Comparison of ENCODE assay signal across 13 cellular contexts in genomic region chr14:68736519-68736918, GRCh38. TPM values are rescaled to one million over a fixed set of nuclear protein-coding genes. Genes with fewer than 3 reads are reported as not detected.
DNase-seq lines count a peak whose midpoint lies in the region; ATAC-seq, FAIRE-seq and TF ChIP-seq lines count a peak whose summit lies in the region.
"Had no signal": no experiment of that assay in that cellular context is flagged by ENCODE, and none has a peak within 500 bp of the region (broad histone marks: within the 10 kb centered on the region; RNA-seq: fewer than 3 reads in every experiment).

No MANE protein-coding gene starts in this region.

- no peaks in the 10 kb centered on the region for H3K27me3 Mint-ChIP-seq in osteocyte (ENCODE audit: unreplicated experiment)
- H3K27me3 Mint-ChIP-seq: naive B cell had no signal

- H3K4me3 ChIP-seq in heart right ventricle = no peak overlapping the region
- H3K4me3 ChIP-seq in MG63 = no peak overlapping the region

- H3K27ac ChIP-seq in heart right ventricle = peak overlapping the region; percentile 16 to 91 (median 72)

- no peak for TF ChIP-seq CTCF in heart right ventricle (IDR thresholded peaks at IDR 0.05)
- no peak for TF ChIP-seq CTCF in osteocyte (IDR thresholded peaks at IDR 0.05)
- TF ChIP-seq CTCF in GM20000 (IDR thresholded peaks at IDR 0.05; ENCODE audit: extremely low read depth, missing control alignments) = no peak

- DNase-seq in Right ventricle myocardium inferior (ENCODE audit: missing footprints) = no peak
- no peak for DNase-seq in cardiac septum (ENCODE audit: low spot score)
- DNase-seq in heart right ventricle = no peak
- no peak for DNase-seq in osteocyte (ENCODE audit: extremely low spot score, unreplicated experiment)
- DNase-seq in urothelium cell line (ENCODE audit: low spot score) = no peak
- DNase-seq in MG63 = no peak
- no peak for DNase-seq in GM20000 (ENCODE audit: low spot score)
- no peak for DNase-seq in NCI-H2029 treated with DMSO at 0.1 percent for 48 hours (lab: John Stamatoyannopoulos, UW)
- DNase-seq: activated CD4-positive, alpha-beta T cell treated with anti-CD3 and anti-CD28 coated beads for 1 hour; GF-D8; naive B cell; NCI-H187 had no signal

- ATAC-seq in Right ventricle myocardium inferior (peak; percentile 45), heart right ventricle (peak in 7 of 8 donors; percentile 10 to 62 (median 45))
- ATAC-seq: Panc1 had no signal

- no peaks in the 10 kb centered on the region for H3K36me3 Mint-ChIP-seq in osteocyte (ENCODE audit: unreplicated experiment)
- H3K36me3 Mint-ChIP-seq: naive B cell had no signal

- peak overlapping the region; percentile 79 for H3K27ac Mint-ChIP-seq in osteocyte (ENCODE audit: unreplicated experiment)

- H3K4me1 ChIP-seq in heart right ventricle = peaks cover 5 to 64% (median 44%) of the 10 kb centered on the region in 9 donors

- FAIRE-seq in urothelium cell line (lab: Jason Lieb, UNC) = peak; percentile 52

- 52 to 53% methylated on average over 8 of the region's 8 CpGs for WGBS in heart right ventricle, 2 donors

- H3K36me3 ChIP-seq in heart right ventricle = no peaks in the 10 kb centered on the region
- no peaks in the 10 kb centered on the region for H3K36me3 ChIP-seq in MG63

- H3K9me3 Mint-ChIP-seq in osteocyte (ENCODE audit: unreplicated experiment) = peaks cover 12% of the 10 kb centered on the region
- H3K9me3 Mint-ChIP-seq: naive B cell had no signal

- H3K9me3 ChIP-seq in heart right ventricle (peaks cover 0 to 7% (median 0%) of the 10 kb centered on the region in 11 donors), MG63 (no peaks in the 10 kb centered on the region)

- peaks cover 17% of the 10 kb centered on the region for H3K4me1 Mint-ChIP-seq in osteocyte (ENCODE audit: unreplicated experiment)

- intact Hi-C loops in Right ventricle myocardium inferior (cut with DNase I) (no loop called here), cardiac septum (cut with DNase I) (no loop called here), heart right ventricle (cut with DNase I) (no loop called here)

- peaks cover 0 to 11% (median 0%) of the 10 kb centered on the region in 7 donors for H3K27me3 ChIP-seq in heart right ventricle
- H3K27me3 ChIP-seq in MG63 = no peaks in the 10 kb centered on the region

- no peak overlapping the region for H3K4me3 Mint-ChIP-seq in osteocyte (ENCODE audit: unreplicated experiment)

RNA-seq across cellular contexts. Expression of gene ZFP36L1, which starts 56.3 kb away (rescaled TPM):
- 46.6 TPM for total RNA-seq in Right ventricle myocardium inferior
- total RNA-seq in cardiac septum = 69.2 TPM
- 100 to 1,000 TPM in 2 of 10 donors, 10 to 100 TPM in 8; 46.5 to 127 (median 55.3) TPM for total RNA-seq in heart right ventricle
- 10 to 100 TPM; 40.8 to 41.1 TPM for polyA plus RNA-seq in heart right ventricle
- total RNA-seq in osteocyte = 311 and 352 TPM in 2 replicates
- total RNA-seq in MG63 (2014; rRNA removed; shearing (Covaris generic); ENCODE audit: low replicate concordance) = 9.3 and 30.2 TPM in 2 replicates
